26 cellular contexts compared by ENCODE assay signal in genomic region chr6:160952633-160953281, GRCh38. TPM values are rescaled to one million over a fixed set of nuclear protein-coding genes. Genes with fewer than 3 reads are reported as not detected.
DNase-seq lines count a peak whose midpoint lies in the region; ATAC-seq and TF ChIP-seq lines count a peak whose summit lies in the region.
"Had no signal": no experiment of that assay in that cellular context is flagged by ENCODE, and none has a peak within 500 bp of the region (broad histone marks: within the 10 kb centered on the region; RNA-seq: fewer than 3 reads in every experiment).

No MANE protein-coding gene starts in this region.

- TF ChIP-seq CTCF in MCF 10A (IDR thresholded peaks at IDR 0.05; ENCODE audit: unreplicated experiment) (no peak), breast epithelium (IDR thresholded peaks at IDR 0.05) (no peak), lower lobe of right lung (IDR thresholded peaks at IDR 0.05) (no peak), WERI-Rb-1 (IDR thresholded peaks at IDR 0.05; ENCODE audit: low read depth, low read length) (no peak)

- peaks cover 10% of the 10 kb centered on the region for H3K27me3 Mint-ChIP-seq in MCF 10A (ENCODE audit: insufficient read depth, unreplicated experiment)
- peaks cover 20 to 23% of the 10 kb centered on the region in 2 donors for H3K27me3 Mint-ChIP-seq in CD4-positive, alpha-beta memory T cell
- H3K27me3 Mint-ChIP-seq in activated T-helper 2 cell treated with anti-CD3 and anti-CD28 coated beads, Interferon-gamma antibody, Interleukin-2, Interleukin-4, amounts not matched to agents 10 μg/mL and 5 μg/mL and 100 μg/mL, durations not matched to agents 14 hours and 24 hours and 36 hours (ENCODE audit: low read depth): peaks cover 23% of the 10 kb centered on the region

- H3K9me3 Mint-ChIP-seq in MCF 10A (ENCODE audit: unreplicated experiment): no peaks in the 10 kb centered on the region
- peaks cover 0 to 2% (median 0%) of the 10 kb centered on the region in 8 donors for H3K9me3 Mint-ChIP-seq in CD4-positive, alpha-beta memory T cell
- H3K9me3 Mint-ChIP-seq in activated T-helper 2 cell treated with anti-CD3 and anti-CD28 coated beads, Interferon-gamma antibody, Interleukin-2, Interleukin-4, amounts not matched to agents 10 μg/mL and 5 μg/mL and 100 μg/mL, durations not matched to agents 14 hours and 24 hours and 36 hours: no peaks in the 10 kb centered on the region
- H3K9me3 Mint-ChIP-seq: activated naive CD8-positive, alpha-beta T cell treated with anti-CD3 and anti-CD28 coated beads, Interleukin-2, amount 10 ng/mL, durations not matched to agents 7 days and 5 days; IgD-negative memory B cell; stimulated activated memory B cell treated with anti-CD40 and anti-IgM and Interleukin-4, amounts not matched to agents 10 μg/mL and 1 μg/mL and 100 μg/mL, for 72 hours had no signal

- peak; percentile 43 to 63 for ATAC-seq in lower lobe of right lung
- ATAC-seq: esophagus mucosa; SK-N-SH treated with all-trans-retinoic acid at 6 μM for 48 hours; stimulated activated memory B cell treated with anti-CD40 and anti-IgM and Interleukin-4, amounts not matched to agents 10 μg/mL and 1 μg/mL and 100 μg/mL, for 72 hours had no signal

- BruUV-seq in MCF 10A (replicated peaks; lab: Mats Ljungman, UMichigan): no TSS peak

- intact Hi-C loops in MCF 10A (cut with micrococcal nuclease): no loop called here
- intact Hi-C loops in breast epithelium (cut with DNase I; ENCODE audit: low total_unique reads): no loop called here
- intact Hi-C loops in lower lobe of right lung (cut with DNase I): no loop called here
- intact Hi-C loops in CD4-positive, alpha-beta memory T cell (cut with micrococcal nuclease): no loop called here
- intact Hi-C loops in activated T-helper 2 cell treated with anti-CD3 and anti-CD28 coated beads, Interferon-gamma antibody, Interleukin-2, Interleukin-4, amounts not matched to agents 10 μg/mL and 5 μg/mL and 100 μg/mL, durations not matched to agents 14 hours and 24 hours and 36 hours (cut with micrococcal nuclease): no loop called here

- H3K27me3 ChIP-seq in breast epithelium (peaks cover 0 to 4% of the 10 kb centered on the region in 2 donors), ectodermal cell (ENCODE audit: control insufficient read depth, insufficient read depth, low read length, poor library complexity, severe bottlenecking) (no peaks in the 10 kb centered on the region), lower lobe of right lung (ENCODE audit: low read depth) (no peaks in the 10 kb centered on the region), WERI-Rb-1 (ENCODE audit: insufficient read depth, low read depth, severe bottlenecking) (no peaks in the 10 kb centered on the region)
- H3K27me3 ChIP-seq in CD4-positive, alpha-beta memory T cell (ENCODE audit: insufficient read depth, low read length): no peaks in the 10 kb centered on the region
- H3K27me3 ChIP-seq: MG63 had no signal

- no peaks in the 10 kb centered on the region for H3K36me3 Mint-ChIP-seq in MCF 10A (ENCODE audit: insufficient read depth, unreplicated experiment)
- H3K36me3 Mint-ChIP-seq in CD4-positive, alpha-beta memory T cell: no peaks in the 10 kb centered on the region
- H3K36me3 Mint-ChIP-seq in activated T-helper 2 cell treated with anti-CD3 and anti-CD28 coated beads, Interferon-gamma antibody, Interleukin-2, Interleukin-4, amounts not matched to agents 10 μg/mL and 5 μg/mL and 100 μg/mL, durations not matched to agents 14 hours and 24 hours and 36 hours (ENCODE audit: low read depth): no peaks in the 10 kb centered on the region
- H3K36me3 Mint-ChIP-seq: activated naive CD8-positive, alpha-beta T cell treated with anti-CD3 and anti-CD28 coated beads, Interleukin-2, amount 10 ng/mL, durations not matched to agents 7 days and 5 days; CD8-positive, alpha-beta memory T cell; IgD-negative memory B cell; memory B cell; stimulated activated memory B cell treated with anti-CD40 and anti-IgM and Interleukin-4, amounts not matched to agents 10 μg/mL and 1 μg/mL and 100 μg/mL, for 72 hours had no signal

- H3K36me3 ChIP-seq in breast epithelium (no peaks in the 10 kb centered on the region), ectodermal cell (ENCODE audit: control insufficient read depth, insufficient read depth, low read length) (no peaks in the 10 kb centered on the region), lower lobe of right lung (no peaks in the 10 kb centered on the region), WERI-Rb-1 (no peaks in the 10 kb centered on the region)
- no peaks in the 10 kb centered on the region for H3K36me3 ChIP-seq in CD4-positive, alpha-beta memory T cell (ENCODE audit: insufficient read depth, low read length)
- H3K36me3 ChIP-seq: MG63 had no signal

- no peak overlapping the region for H3K4me3 Mint-ChIP-seq in MCF 10A (ENCODE audit: unreplicated experiment)
- H3K4me3 Mint-ChIP-seq in CD4-positive, alpha-beta memory T cell: no peak overlapping the region
- H3K4me3 Mint-ChIP-seq in activated T-helper 2 cell treated with anti-CD3 and anti-CD28 coated beads, Interferon-gamma antibody, Interleukin-2, Interleukin-4, amounts not matched to agents 10 μg/mL and 5 μg/mL and 100 μg/mL, durations not matched to agents 14 hours and 24 hours and 36 hours (ENCODE audit: low read depth): no peak overlapping the region
- H3K4me3 Mint-ChIP-seq: activated naive CD8-positive, alpha-beta T cell treated with anti-CD3 and anti-CD28 coated beads, Interleukin-2, amount 10 ng/mL, durations not matched to agents 7 days and 5 days; CD8-positive, alpha-beta memory T cell; IgD-negative memory B cell; memory B cell; stimulated activated memory B cell treated with anti-CD40 and anti-IgM and Interleukin-4, amounts not matched to agents 10 μg/mL and 1 μg/mL and 100 μg/mL, for 72 hours had no signal

- H3K4me1 ChIP-seq in breast epithelium (no peaks in the 10 kb centered on the region), ectodermal cell (ENCODE audit: control insufficient read depth, insufficient read depth, low read length) (peaks cover 11% of the 10 kb centered on the region), lower lobe of right lung (no peaks in the 10 kb centered on the region)
- H3K4me1 ChIP-seq in CD4-positive, alpha-beta memory T cell (ENCODE audit: insufficient read depth, low read length): no peaks in the 10 kb centered on the region

- H3K27ac ChIP-seq in breast epithelium: no peak overlapping the region
- H3K27ac ChIP-seq in ectodermal cell (ENCODE audit: insufficient read depth, low read depth, low read length, poor library complexity, severe bottlenecking): peak overlapping the region; percentile 79
- H3K27ac ChIP-seq in lower lobe of right lung: no peak overlapping the region
- H3K27ac ChIP-seq in CD4-positive, alpha-beta memory T cell (ENCODE audit: low read depth, low read length): no peak overlapping the region
- H3K27ac ChIP-seq in WERI-Rb-1: no peak overlapping the region
- H3K27ac ChIP-seq: RWPE1 had no signal

- H3K27ac Mint-ChIP-seq in MCF 10A (ENCODE audit: low read depth, unreplicated experiment): peak overlapping the region; percentile 70
- H3K27ac Mint-ChIP-seq in CD4-positive, alpha-beta memory T cell: no peak overlapping the region
- no peak overlapping the region for H3K27ac Mint-ChIP-seq in activated T-helper 2 cell treated with anti-CD3 and anti-CD28 coated beads, Interferon-gamma antibody, Interleukin-2, Interleukin-4, amounts not matched to agents 10 μg/mL and 5 μg/mL and 100 μg/mL, durations not matched to agents 14 hours and 24 hours and 36 hours
- H3K27ac Mint-ChIP-seq: activated naive CD8-positive, alpha-beta T cell treated with anti-CD3 and anti-CD28 coated beads, Interleukin-2, amount 10 ng/mL, durations not matched to agents 7 days and 5 days; IgD-negative memory B cell; memory B cell; stimulated activated memory B cell treated with anti-CD40 and anti-IgM and Interleukin-4, amounts not matched to agents 10 μg/mL and 1 μg/mL and 100 μg/mL, for 72 hours had no signal

- 52 to 56% methylated on average over 11 of the region's 11 CpGs for WGBS in ectodermal cell, 2 experiments

- H3K9me3 ChIP-seq in breast epithelium (no peaks in the 10 kb centered on the region), ectodermal cell (ENCODE audit: control insufficient read depth, low read length) (no peaks in the 10 kb centered on the region), lower lobe of right lung (no peaks in the 10 kb centered on the region), WERI-Rb-1 (ENCODE audit: severe bottlenecking) (no peaks in the 10 kb centered on the region)
- H3K9me3 ChIP-seq in CD4-positive, alpha-beta memory T cell (ENCODE audit: control insufficient read depth in 1 of 2, low read length in 2 of 2): no peaks in the 10 kb centered on the region
- H3K9me3 ChIP-seq: MG63 had no signal

- POLR2A ChIA-PET in MCF 10A (lab: Yijun Ruan, JAX): interaction anchor here (0.7 to 1.2 kb wide), 5 partner anchors 13 to 217 kb away, joined by 3 to 5 read pairs (median 4); no protein-coding TSS in a partner anchor
- POLR2A ChIA-PET in CD4-positive, alpha-beta memory T cell (lab: Charles Lee; ENCODE audit: partially characterized antibody): no interaction called here

- CTCF ChIA-PET in MCF 10A (lab: Yijun Ruan, JAX): interaction anchor here (0.6 kb wide), 1 partner anchor 418 kb away, joined by 3 read pairs; no protein-coding TSS in a partner anchor
- CTCF ChIA-PET in CD4-positive, alpha-beta memory T cell (lab: Charles Lee; ENCODE audit: partially characterized antibody): no interaction called here

- DNase-seq in MCF 10A (ENCODE audit: unreplicated experiment) (peak; percentile 58), breast epithelium (ENCODE audit: low spot score in 2 of 2) (no peak), lower lobe of right lung (no peak), WERI-Rb-1 (no peak)
- DNase-seq in CD4-positive, alpha-beta memory T cell: no peak
- DNase-seq in stimulated activated CD4-positive, alpha-beta T cell treated with anti-CD3 and anti-CD28 coated beads, Interleukin-4, amount 100 ng/mL, for 4 hours: no peak
- DNase-seq in activated T-helper 2 cell treated with anti-CD3 and anti-CD28 coated beads, Interferon-gamma antibody, Interleukin-2, Interleukin-4, amounts not matched to agents 10 μg/mL and 5 μg/mL and 100 μg/mL, durations not matched to agents 14 hours and 24 hours and 36 hours (ENCODE audit: low spot score): no peak
- DNase-seq: activated CD4-positive, alpha-beta T cell treated with anti-CD3 and anti-CD28 coated beads, Interleukin-2, amount 50 U/mL, for 4 hours; activated CD8-positive, alpha-beta memory T cell treated with anti-CD3 and anti-CD28 coated beads, Interleukin-2, amount 50 U/mL, for 4 hours; activated naive CD8-positive, alpha-beta T cell treated with anti-CD3 and anti-CD28 coated beads, Interleukin-2, amount 10 ng/mL, durations not matched to agents 7 days and 5 days; CD8-positive, alpha-beta memory T cell; effector CD8-positive, alpha-beta T cell; kidney; MG63; NCI-H146; NCI-H2171; NCI-H524 treated with DMSO at 0.1 percent for 48 hours; occipital lobe; T-helper 2 cell had no signal

- TF ChIP-seq POLR2A in breast epithelium (IDR thresholded peaks at IDR 0.05): no peak

- peaks cover 27% of the 10 kb centered on the region for H3K4me1 Mint-ChIP-seq in MCF 10A (ENCODE audit: insufficient read depth, unreplicated experiment)
- H3K4me1 Mint-ChIP-seq in CD4-positive, alpha-beta memory T cell: no peaks in the 10 kb centered on the region
- no peaks in the 10 kb centered on the region for H3K4me1 Mint-ChIP-seq in activated T-helper 2 cell treated with anti-CD3 and anti-CD28 coated beads, Interferon-gamma antibody, Interleukin-2, Interleukin-4, amounts not matched to agents 10 μg/mL and 5 μg/mL and 100 μg/mL, durations not matched to agents 14 hours and 24 hours and 36 hours (ENCODE audit: low read depth)
- H3K4me1 Mint-ChIP-seq: activated naive CD8-positive, alpha-beta T cell treated with anti-CD3 and anti-CD28 coated beads, Interleukin-2, amount 10 ng/mL, durations not matched to agents 7 days and 5 days; CD8-positive, alpha-beta memory T cell; IgD-negative memory B cell; memory B cell; stimulated activated memory B cell treated with anti-CD40 and anti-IgM and Interleukin-4, amounts not matched to agents 10 μg/mL and 1 μg/mL and 100 μg/mL, for 72 hours had no signal

- H3K4me3 ChIP-seq in breast epithelium (no peak overlapping the region), ectodermal cell (ENCODE audit: insufficient read depth, low read depth, low read length) (no peak overlapping the region), lower lobe of right lung (no peak overlapping the region), WERI-Rb-1 (ENCODE audit: low read depth, low read length) (no peak overlapping the region)
- no peak overlapping the region for H3K4me3 ChIP-seq in CD4-positive, alpha-beta memory T cell (ENCODE audit: low read length in 2 of 2)
- H3K4me3 ChIP-seq: MG63 had no signal

RNA-seq across cellular contexts. Expression of gene MAP3K4, which starts 38.8 kb away (rescaled TPM):
- 30.9 and 38.7 TPM in 2 replicates for total RNA-seq in MCF 10A (2022)
- 10 to 100 TPM; 24.6 to 49.2 (median 45.2) TPM for total RNA-seq in breast epithelium
- 54.9 TPM for polyA plus RNA-seq in ectodermal cell (2013, experiment 1 of 4)
- polyA plus RNA-seq in ectodermal cell (2013, experiment 2 of 4): 37.5 TPM
- polyA plus RNA-seq in ectodermal cell (2013, experiment 3 of 4): 34.3 TPM
- polyA plus RNA-seq in ectodermal cell (2013, experiment 4 of 4): 33.8 TPM
- 47.2 TPM for total RNA-seq in lower lobe of right lung
- 10 to 100 TPM; 78.0 to 90.1 TPM for total RNA-seq in CD4-positive, alpha-beta memory T cell
- polyA plus RNA-seq in CD4-positive, alpha-beta memory T cell: 10 to 100 TPM in 1 of 2 donors, 1 to 10 TPM in 1; 5.7 to 30.8 TPM
- 49.3 and 53.7 TPM in 2 replicates for total RNA-seq in activated T-helper 2 cell treated with anti-CD3 and anti-CD28 coated beads, Interferon-gamma antibody, Interleukin-2, Interleukin-4, amounts not matched to agents 10 μg/mL and 5 μg/mL and 100 μg/mL, durations not matched to agents 14 hours and 24 hours and 36 hours
